In the genomic region with DNA sequence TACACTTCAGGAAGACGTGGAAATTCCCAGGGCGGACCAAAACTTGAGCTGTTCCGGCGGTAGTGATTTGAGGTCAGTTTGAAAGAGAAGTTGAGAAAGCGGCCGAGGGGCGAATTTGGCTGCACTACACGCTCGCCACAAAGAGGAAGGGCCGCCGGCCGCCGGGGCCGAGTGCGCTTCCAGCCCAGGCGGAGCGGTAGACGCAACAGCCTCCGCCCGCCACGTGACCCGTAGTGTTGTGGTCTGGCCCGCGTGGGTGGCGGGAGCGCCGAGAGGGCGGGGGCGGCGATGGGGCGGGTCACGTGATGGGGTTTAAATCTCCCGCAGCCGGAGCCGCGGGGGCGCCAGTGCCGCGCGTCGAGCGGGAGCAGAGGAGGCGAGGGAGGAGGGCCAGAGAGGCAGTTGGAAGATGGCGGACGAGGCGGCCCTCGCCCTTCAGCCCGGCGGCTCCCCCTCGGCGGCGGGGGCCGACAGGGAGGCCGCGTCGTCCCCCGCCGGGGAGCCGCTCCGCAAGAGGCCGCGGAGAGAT, we compare ENCODE assay signal across 1 cellular context.
TF ChIP-seq lines count a peak whose summit lies in the region.

A gene (plus strand): TSS at position 344 of the 529 bp plus-strand sequence. CDS start 66 bp downstream, at position 410.

TF ChIP-seq in K562, 482 proteins besides CTCF, POLR2A, EP300 and RAD21 (continued from another document and continues in another):
- TF ChIP-seq, protein P1, sequence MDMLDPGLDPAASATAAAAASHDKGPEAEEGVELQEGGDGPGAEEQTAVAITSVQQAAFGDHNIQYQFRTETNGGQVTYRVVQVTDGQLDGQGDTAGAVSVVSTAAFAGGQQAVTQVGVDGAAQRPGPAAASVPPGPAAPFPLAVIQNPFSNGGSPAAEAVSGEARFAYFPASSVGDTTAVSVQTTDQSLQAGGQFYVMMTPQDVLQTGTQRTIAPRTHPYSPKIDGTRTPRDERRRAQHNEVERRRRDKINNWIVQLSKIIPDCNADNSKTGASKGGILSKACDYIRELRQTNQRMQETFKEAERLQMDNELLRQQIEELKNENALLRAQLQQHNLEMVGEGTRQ (CRISPR knock-in tag; IDR thresholded peaks at IDR 0.05) = peak; percentile 100
- TF ChIP-seq TBL1XR1 (IDR thresholded peaks at IDR 0.05; ENCODE audit: low read length in 2 of 2) (peak in 1 of 2 experiments; percentile 87), HNRNPLL (IDR thresholded peaks at IDR 0.05; ENCODE audit: low read depth, low read length, poor library complexity, severe bottlenecking) (peak; percentile 76), NBN (IDR thresholded peaks at IDR 0.05; ENCODE audit: low read depth) (peak; percentile 83), DMBX1 (CRISPR knock-in tag; IDR thresholded peaks at IDR 0.05; ENCODE audit: borderline replicate concordance) (0 out of 2 replicates have a peak, but pooled peaks have one; percentile 52), ZC3H11A (IDR thresholded peaks at IDR 0.05; ENCODE audit: low read depth, low read length) (peak; percentile 70; the same call in 1 of the 2 replicates), ZNF212 (CRISPR knock-in tag; IDR thresholded peaks at IDR 0.05) (no peak), CEBPG (CRISPR knock-in tag; IDR thresholded peaks at IDR 0.05) (peak; percentile 58; the same call in 1 of the 2 replicates), CEBPG (tag; conservative IDR thresholded peaks at IDR 0.05 in 1 of 2, IDR thresholded peaks at IDR 0.05 in 1 of 2) (peak in 1 of 2 experiments; percentile 63; a peak in 2 of 4 replicates), NCOA2 (IDR thresholded peaks at IDR 0.05; ENCODE audit: partially characterized antibody in 2 of 2) (no peak), BACH1 (tag; IDR thresholded peaks at IDR 0.05) (no peak), POLR2B (IDR thresholded peaks at IDR 0.05; ENCODE audit: low read depth, partially characterized antibody) (peak; percentile 74), MYC (IDR thresholded peaks at IDR 0.05; ENCODE audit: low read depth, low read length) (peak; percentile 95), MYC (CRISPR knock-in tag; IDR thresholded peaks at IDR 0.05; ENCODE audit: borderline replicate concordance, low read depth) (0 out of 2 replicates have a peak, but pooled peaks have one; percentile 10), CBX5 (IDR thresholded peaks at IDR 0.05; ENCODE audit: borderline replicate concordance, low read depth) (0 out of 2 replicates have a peak, but pooled peaks have one; percentile 76), IFI16 (CRISPR knock-in tag; IDR thresholded peaks at IDR 0.05) (no peak), ARID1B (IDR thresholded peaks at IDR 0.05) (peak; percentile 63; the same call in 1 of the 2 replicates), TAF1 (IDR thresholded peaks at IDR 0.05; ENCODE audit: control insufficient read depth, extremely low read depth, insufficient read depth, low read length, severe bottlenecking) (peak; percentile 95), ETV5 (CRISPR knock-in tag; IDR thresholded peaks at IDR 0.05; ENCODE audit: low read depth) (peak; percentile 25; the same call in 1 of the 2 replicates), POLR3G (IDR thresholded peaks at IDR 0.05; ENCODE audit: extremely low read depth, insufficient read length, insufficient replicate concordance) (no peak), CREB1 (IDR thresholded peaks at IDR 0.05) (peak; percentile 52), CREB1 (CRISPR knock-in tag; IDR thresholded peaks at IDR 0.05) (peak; percentile 86), GABPA (tag; conservative IDR thresholded peaks at IDR 0.05; ENCODE audit: low read depth) (peak; percentile 68), RNF2 (IDR thresholded peaks at IDR 0.05) (peak; percentile 86), SMAD1 (IDR thresholded peaks at IDR 0.05; ENCODE audit: low read depth, low read length, partially characterized antibody) (peak; percentile 42), TAF9B (IDR thresholded peaks at IDR 0.05; ENCODE audit: partially characterized antibody) (peak; percentile 89), HDAC1 (IDR thresholded peaks at IDR 0.05) (peak in 1 of 2 experiments; percentile 94; a peak in 3 of 4 replicates), ZNF184 (CRISPR knock-in tag; IDR thresholded peaks at IDR 0.05) (no peak), FUS (optimal IDR thresholded peaks at IDR 0.05; ENCODE audit: low read depth, low read length) (peak; percentile 49), TBP (optimal IDR thresholded peaks at IDR 0.05; ENCODE audit: low read depth, low read length) (peak; percentile 97), CBX3 (IDR thresholded peaks at IDR 0.05; ENCODE audit: borderline replicate concordance in 1 of 2, low read length in 2 of 2) (peak in 1 of 2 experiments; percentile 78; a peak in 1 of 3 replicates), ZNF589 (CRISPR knock-in tag; IDR thresholded peaks at IDR 0.05; ENCODE audit: low read depth) (peak; percentile 62), LCOR (CRISPR knock-in tag; IDR thresholded peaks at IDR 0.05) (peak; percentile 97), MYNN (IDR thresholded peaks at IDR 0.05) (peak; percentile 84; the same call in 1 of the 2 replicates), MYNN (CRISPR knock-in tag; IDR thresholded peaks at IDR 0.05) (no peak), CBFB (CRISPR knock-in tag; IDR thresholded peaks at IDR 0.05) (peak; percentile 90; the same call in 1 of the 2 replicates), NONO (IDR thresholded peaks at IDR 0.05; ENCODE audit: low read depth in 2 of 2, low read length in 1 of 2) (peak; percentile 86 to 97; a peak in 2 of 4 replicates)
- TF ChIP-seq, protein P2, sequence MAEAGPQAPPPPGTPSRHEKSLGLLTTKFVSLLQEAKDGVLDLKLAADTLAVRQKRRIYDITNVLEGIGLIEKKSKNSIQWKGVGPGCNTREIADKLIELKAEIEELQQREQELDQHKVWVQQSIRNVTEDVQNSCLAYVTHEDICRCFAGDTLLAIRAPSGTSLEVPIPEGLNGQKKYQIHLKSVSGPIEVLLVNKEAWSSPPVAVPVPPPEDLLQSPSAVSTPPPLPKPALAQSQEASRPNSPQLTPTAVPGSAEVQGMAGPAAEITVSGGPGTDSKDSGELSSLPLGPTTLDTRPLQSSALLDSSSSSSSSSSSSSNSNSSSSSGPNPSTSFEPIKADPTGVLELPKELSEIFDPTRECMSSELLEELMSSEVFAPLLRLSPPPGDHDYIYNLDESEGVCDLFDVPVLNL (CRISPR knock-in tag; IDR thresholded peaks at IDR 0.05; ENCODE audit: low read depth) = peak; percentile 95
- TF ChIP-seq, protein P3, sequence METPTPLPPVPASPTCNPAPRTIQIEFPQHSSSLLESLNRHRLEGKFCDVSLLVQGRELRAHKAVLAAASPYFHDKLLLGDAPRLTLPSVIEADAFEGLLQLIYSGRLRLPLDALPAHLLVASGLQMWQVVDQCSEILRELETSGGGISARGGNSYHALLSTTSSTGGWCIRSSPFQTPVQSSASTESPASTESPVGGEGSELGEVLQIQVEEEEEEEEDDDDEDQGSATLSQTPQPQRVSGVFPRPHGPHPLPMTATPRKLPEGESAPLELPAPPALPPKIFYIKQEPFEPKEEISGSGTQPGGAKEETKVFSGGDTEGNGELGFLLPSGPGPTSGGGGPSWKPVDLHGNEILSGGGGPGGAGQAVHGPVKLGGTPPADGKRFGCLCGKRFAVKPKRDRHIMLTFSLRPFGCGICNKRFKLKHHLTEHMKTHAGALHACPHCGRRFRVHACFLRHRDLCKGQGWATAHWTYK (CRISPR knock-in tag; IDR thresholded peaks at IDR 0.05) = peak; percentile 89; the same call in 1 of the 2 replicates
- TF ChIP-seq, protein P4, sequence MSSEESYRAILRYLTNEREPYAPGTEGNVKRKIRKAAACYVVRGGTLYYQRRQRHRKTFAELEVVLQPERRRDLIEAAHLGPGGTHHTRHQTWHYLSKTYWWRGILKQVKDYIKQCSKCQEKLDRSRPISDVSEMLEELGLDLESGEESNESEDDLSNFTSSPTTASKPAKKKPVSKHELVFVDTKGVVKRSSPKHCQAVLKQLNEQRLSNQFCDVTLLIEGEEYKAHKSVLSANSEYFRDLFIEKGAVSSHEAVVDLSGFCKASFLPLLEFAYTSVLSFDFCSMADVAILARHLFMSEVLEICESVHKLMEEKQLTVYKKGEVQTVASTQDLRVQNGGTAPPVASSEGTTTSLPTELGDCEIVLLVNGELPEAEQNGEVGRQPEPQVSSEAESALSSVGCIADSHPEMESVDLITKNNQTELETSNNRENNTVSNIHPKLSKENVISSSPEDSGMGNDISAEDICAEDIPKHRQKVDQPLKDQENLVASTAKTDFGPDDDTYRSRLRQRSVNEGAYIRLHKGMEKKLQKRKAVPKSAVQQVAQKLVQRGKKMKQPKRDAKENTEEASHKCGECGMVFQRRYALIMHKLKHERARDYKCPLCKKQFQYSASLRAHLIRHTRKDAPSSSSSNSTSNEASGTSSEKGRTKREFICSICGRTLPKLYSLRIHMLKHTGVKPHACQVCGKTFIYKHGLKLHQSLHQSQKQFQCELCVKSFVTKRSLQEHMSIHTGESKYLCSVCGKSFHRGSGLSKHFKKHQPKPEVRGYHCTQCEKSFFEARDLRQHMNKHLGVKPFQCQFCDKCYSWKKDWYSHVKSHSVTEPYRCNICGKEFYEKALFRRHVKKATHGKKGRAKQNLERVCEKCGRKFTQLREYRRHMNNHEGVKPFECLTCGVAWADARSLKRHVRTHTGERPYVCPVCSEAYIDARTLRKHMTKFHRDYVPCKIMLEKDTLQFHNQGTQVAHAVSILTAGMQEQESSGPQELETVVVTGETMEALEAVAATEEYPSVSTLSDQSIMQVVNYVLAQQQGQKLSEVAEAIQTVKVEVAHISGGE (CRISPR knock-in tag; IDR thresholded peaks at IDR 0.05) = peak in 1 of 3 experiments; percentile 69; a peak in 2 of 6 replicates
- TF ChIP-seq, protein P5, sequence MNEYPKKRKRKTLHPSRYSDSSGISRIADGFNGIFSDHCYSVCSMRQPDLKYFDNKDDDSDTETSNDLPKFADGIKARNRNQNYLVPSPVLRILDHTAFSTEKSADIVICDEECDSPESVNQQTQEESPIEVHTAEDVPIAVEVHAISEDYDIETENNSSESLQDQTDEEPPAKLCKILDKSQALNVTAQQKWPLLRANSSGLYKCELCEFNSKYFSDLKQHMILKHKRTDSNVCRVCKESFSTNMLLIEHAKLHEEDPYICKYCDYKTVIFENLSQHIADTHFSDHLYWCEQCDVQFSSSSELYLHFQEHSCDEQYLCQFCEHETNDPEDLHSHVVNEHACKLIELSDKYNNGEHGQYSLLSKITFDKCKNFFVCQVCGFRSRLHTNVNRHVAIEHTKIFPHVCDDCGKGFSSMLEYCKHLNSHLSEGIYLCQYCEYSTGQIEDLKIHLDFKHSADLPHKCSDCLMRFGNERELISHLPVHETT (CRISPR knock-in tag; conservative IDR thresholded peaks at IDR 0.05 in 1 of 2, IDR thresholded peaks at IDR 0.05 in 1 of 2) = peak in 1 of 2 experiments; percentile 89; a peak in 2 of 4 replicates
- TF ChIP-seq, protein P6, sequence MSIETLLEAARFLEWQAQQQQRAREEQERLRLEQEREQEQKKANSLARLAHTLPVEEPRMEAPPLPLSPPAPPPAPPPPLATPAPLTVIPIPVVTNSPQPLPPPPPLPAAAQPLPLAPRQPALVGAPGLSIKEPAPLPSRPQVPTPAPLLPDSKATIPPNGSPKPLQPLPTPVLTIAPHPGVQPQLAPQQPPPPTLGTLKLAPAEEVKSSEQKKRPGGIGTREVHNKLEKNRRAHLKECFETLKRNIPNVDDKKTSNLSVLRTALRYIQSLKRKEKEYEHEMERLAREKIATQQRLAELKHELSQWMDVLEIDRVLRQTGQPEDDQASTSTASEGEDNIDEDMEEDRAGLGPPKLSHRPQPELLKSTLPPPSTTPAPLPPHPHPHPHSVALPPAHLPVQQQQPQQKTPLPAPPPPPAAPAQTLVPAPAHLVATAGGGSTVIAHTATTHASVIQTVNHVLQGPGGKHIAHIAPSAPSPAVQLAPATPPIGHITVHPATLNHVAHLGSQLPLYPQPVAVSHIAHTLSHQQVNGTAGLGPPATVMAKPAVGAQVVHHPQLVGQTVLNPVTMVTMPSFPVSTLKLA (conservative IDR thresholded peaks at IDR 0.05) = peak; percentile 100
- TF ChIP-seq, protein P7, sequence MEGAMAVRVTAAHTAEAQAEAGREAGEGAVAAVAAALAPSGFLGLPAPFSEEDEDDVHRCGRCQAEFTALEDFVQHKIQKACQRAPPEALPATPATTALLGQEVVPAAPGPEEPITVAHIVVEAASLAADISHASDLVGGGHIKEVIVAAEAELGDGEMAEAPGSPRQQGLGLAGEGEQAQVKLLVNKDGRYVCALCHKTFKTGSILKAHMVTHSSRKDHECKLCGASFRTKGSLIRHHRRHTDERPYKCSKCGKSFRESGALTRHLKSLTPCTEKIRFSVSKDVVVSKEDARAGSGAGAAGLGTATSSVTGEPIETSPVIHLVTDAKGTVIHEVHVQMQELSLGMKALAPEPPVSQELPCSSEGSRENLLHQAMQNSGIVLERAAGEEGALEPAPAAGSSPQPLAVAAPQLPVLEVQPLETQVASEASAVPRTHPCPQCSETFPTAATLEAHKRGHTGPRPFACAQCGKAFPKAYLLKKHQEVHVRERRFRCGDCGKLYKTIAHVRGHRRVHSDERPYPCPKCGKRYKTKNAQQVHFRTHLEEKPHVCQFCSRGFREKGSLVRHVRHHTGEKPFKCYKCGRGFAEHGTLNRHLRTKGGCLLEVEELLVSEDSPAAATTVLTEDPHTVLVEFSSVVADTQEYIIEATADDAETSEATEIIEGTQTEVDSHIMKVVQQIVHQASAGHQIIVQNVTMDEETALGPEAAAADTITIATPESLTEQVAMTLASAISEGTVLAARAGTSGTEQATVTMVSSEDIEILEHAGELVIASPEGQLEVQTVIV (CRISPR knock-in tag; IDR thresholded peaks at IDR 0.05; ENCODE audit: borderline replicate concordance) = peak; percentile 74; the same call in 1 of the 2 replicates
- TF ChIP-seq, protein P8, sequence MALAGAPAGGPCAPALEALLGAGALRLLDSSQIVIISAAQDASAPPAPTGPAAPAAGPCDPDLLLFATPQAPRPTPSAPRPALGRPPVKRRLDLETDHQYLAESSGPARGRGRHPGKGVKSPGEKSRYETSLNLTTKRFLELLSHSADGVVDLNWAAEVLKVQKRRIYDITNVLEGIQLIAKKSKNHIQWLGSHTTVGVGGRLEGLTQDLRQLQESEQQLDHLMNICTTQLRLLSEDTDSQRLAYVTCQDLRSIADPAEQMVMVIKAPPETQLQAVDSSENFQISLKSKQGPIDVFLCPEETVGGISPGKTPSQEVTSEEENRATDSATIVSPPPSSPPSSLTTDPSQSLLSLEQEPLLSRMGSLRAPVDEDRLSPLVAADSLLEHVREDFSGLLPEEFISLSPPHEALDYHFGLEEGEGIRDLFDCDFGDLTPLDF (CRISPR knock-in tag; IDR thresholded peaks at IDR 0.05) = peak; percentile 81; the same call in 1 of the 2 replicates
- TF ChIP-seq, protein P9, sequence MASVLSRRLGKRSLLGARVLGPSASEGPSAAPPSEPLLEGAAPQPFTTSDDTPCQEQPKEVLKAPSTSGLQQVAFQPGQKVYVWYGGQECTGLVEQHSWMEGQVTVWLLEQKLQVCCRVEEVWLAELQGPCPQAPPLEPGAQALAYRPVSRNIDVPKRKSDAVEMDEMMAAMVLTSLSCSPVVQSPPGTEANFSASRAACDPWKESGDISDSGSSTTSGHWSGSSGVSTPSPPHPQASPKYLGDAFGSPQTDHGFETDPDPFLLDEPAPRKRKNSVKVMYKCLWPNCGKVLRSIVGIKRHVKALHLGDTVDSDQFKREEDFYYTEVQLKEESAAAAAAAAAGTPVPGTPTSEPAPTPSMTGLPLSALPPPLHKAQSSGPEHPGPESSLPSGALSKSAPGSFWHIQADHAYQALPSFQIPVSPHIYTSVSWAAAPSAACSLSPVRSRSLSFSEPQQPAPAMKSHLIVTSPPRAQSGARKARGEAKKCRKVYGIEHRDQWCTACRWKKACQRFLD (CRISPR knock-in tag; IDR thresholded peaks at IDR 0.05) = peak; percentile 87
